In the genomic region with DNA sequence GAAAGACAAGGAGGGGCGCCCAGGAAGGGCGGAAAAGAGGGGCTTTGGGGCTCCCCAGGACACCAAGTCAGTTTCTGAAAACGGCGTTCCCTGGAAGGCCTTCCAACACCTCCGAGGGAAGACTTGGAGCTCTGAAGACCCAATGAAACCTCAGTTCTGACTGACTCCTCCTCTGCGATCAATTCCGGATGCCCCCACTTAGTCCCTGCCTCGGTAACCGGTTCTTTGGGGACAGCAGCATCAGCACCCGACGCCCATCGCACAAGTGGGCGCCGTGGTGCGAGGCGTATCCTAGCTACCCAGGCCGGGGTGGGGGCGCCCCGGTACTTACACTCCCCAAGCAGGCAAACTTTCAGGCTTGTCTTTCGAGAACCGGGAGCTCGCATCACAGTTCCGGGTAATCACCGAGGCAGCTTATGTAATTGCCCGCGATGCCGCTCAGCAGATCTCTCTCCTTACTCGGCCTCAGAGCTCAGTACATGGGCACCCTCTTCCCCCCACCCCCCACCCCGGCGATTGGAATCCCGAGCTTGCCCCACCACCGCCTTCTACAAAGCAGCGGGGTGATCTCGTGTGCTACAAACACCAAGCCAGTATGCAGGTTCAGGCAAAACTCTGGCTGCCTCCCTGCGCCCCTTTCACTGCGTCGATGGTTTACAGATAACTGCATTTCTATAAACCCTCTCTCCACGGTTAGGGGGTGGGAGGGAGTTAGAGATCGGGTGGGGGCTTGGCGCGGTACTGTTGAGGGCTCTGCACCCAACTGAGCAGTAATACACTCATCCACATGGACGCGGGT, we compare ENCODE assay signal across 9 cellular contexts. TPM values are rescaled to one million over a fixed set of nuclear protein-coding genes. Genes with fewer than 3 reads are reported as not detected.
A peak's percentile ranks its signal among the peaks of the same experiment; 100 is the strongest.
DNase-seq lines count a peak whose midpoint lies in the region; ATAC-seq and TF ChIP-seq lines count a peak whose summit lies in the region.
"Had no signal": no experiment of that assay in that cellular context is flagged by ENCODE, and none has a peak within 500 bp of the region (broad histone marks: within the 10 kb centered on the region; RNA-seq: fewer than 3 reads in every experiment).

No MANE protein-coding gene starts in this region.

- intact Hi-C loops in heart right ventricle (cut with DNase I) (no loop called here), gastrocnemius medialis (cut with DNase I; ENCODE audit: low total_unique reads) (loop anchor here (10.0 kb wide), 1 partner anchor 194 kb away; no protein-coding TSS in a partner anchor)

- no peak overlapping the region for H3K9ac ChIP-seq in GM23248

- H3K27me3 ChIP-seq in GM23248 (replicated peaks; ENCODE audit: insufficient read depth): peaks cover 69% of the 10 kb centered on the region
- peaks cover 16 to 99% (median 96%) of the 10 kb centered on the region in 7 donors for H3K27me3 ChIP-seq in heart right ventricle
- peaks cover 76 to 86% (median 76%) of the 10 kb centered on the region in 3 donors for H3K27me3 ChIP-seq in gastrocnemius medialis

- H3F3A ChIP-seq in GM23248 (ENCODE audit: insufficient read depth): no peaks in the 10 kb centered on the region

- no peaks in the 10 kb centered on the region; the same call in 1 of the 2 replicates for H3K4me1 ChIP-seq in GM23248 (ENCODE audit: insufficient read depth)
- H3K4me1 ChIP-seq in heart right ventricle: peaks cover 3 to 50% (median 40%) of the 10 kb centered on the region in 9 donors
- peaks cover 19 to 30% of the 10 kb centered on the region in 2 donors for H3K4me1 ChIP-seq in gastrocnemius medialis

- peak; percentile 50 for DNase-seq in GM23248
- DNase-seq in SK-N-DZ (ENCODE audit: low spot score): peak; percentile 50
- peak; percentile 9 for DNase-seq in heart right ventricle
- no peak for DNase-seq in gastrocnemius medialis
- DNase-seq in NK-92 (lab: John Stamatoyannopoulos, UW; ENCODE audit: unreplicated experiment): no peak
- no peak for DNase-seq in activated gamma-delta T cell treated with Interleukin-2 at 50 U/mL for 16 hours

- H3K27ac ChIP-seq in GM23248: no peak overlapping the region
- peak overlapping the region in 4 of 10 donors; percentile 13 to 69 (median 62) for H3K27ac ChIP-seq in heart right ventricle
- H3K27ac ChIP-seq in gastrocnemius medialis: peak overlapping the region; percentile 51 to 58 (median 54)

- H3K9me3 ChIP-seq in GM23248 (ENCODE audit: low read depth) (no peaks in the 10 kb centered on the region), heart right ventricle (peaks cover 0 to 7% (median 0%) of the 10 kb centered on the region in 11 donors), gastrocnemius medialis (no peaks in the 10 kb centered on the region)

- H4K20me1 ChIP-seq in GM23248 (ENCODE audit: insufficient read depth): no peaks in the 10 kb centered on the region

- in situ Hi-C loops in GM23248 (cut with MboI): no loop called here
- in situ Hi-C loops in gastrocnemius medialis (cut with MboI; ENCODE audit: low sequenced_read_pairs in 4 of 4): no loop called here

- H3K4me3 ChIP-seq in GM23248 (peak overlapping the region; percentile 69), heart right ventricle (peak overlapping the region; percentile 18 to 64 (median 56)), gastrocnemius medialis (peak overlapping the region; percentile 51 to 65 (median 58))

- ATAC-seq in heart right ventricle: peak in 4 of 8 donors; percentile 17 to 34 (median 29)
- peak in 1 of 2 donors; percentile 26 for ATAC-seq in gastrocnemius medialis
- no peak for ATAC-seq in HG03469 (IDR thresholded peaks at IDR 0.05; ENCODE audit: unreplicated experiment)
- ATAC-seq in HG02970 (IDR thresholded peaks at IDR 0.05; ENCODE audit: low FRiP score, unreplicated experiment): no peak

- WGBS in GM23248 (ENCODE audit: low coverage in 1 of 2, low lambda C conversion rate in 2 of 2, missing lambda C conversion rate in 2 of 2), 2 experiments: 2 to 3% methylated on average over 36 to 42 of the region's 43 CpGs
- WGBS in heart right ventricle, 2 donors: 1 to 2% methylated on average over 42 to 43 of the region's 43 CpGs

- H3K36me3 ChIP-seq in GM23248 (ENCODE audit: low read depth) (no peaks in the 10 kb centered on the region), heart right ventricle (no peaks in the 10 kb centered on the region), gastrocnemius medialis (no peaks in the 10 kb centered on the region)

- H3K4me2 ChIP-seq in GM23248 (ENCODE audit: unreplicated experiment): peak overlapping the region; percentile 86

- no peak for TF ChIP-seq CTCF in heart right ventricle (IDR thresholded peaks at IDR 0.05)
- TF ChIP-seq CTCF in gastrocnemius medialis (IDR thresholded peaks at IDR 0.05 in 4 of 5, conservative IDR thresholded peaks at IDR 0.05 in 1 of 5): no peak

- H3K79me2 ChIP-seq in GM23248 (ENCODE audit: insufficient read depth): no peaks in the 10 kb centered on the region

- no peaks in the 10 kb centered on the region for H3K9me2 ChIP-seq in GM23248 (ENCODE audit: insufficient read depth)

- TF ChIP-seq POLR2A in gastrocnemius medialis (IDR thresholded peaks at IDR 0.05): no peak

- H2AFZ ChIP-seq in GM23248: peak overlapping the region; percentile 74

RNA-seq across cellular contexts. Expression of a gene that starts 2.0 kb away (rescaled TPM):
- 0.11 and 0.25 TPM in 2 replicates for total RNA-seq in GM23248 (2014; rRNA removed; shearing (Covaris generic))
- 0.48 TPM in 2 replicates for polyA plus RNA-seq in GM23248 (2016; fragmentation: Nextera tagmentation; extraction: Ambion mirVana)
- 7.3 and 15.4 TPM in 2 replicates for polyA plus RNA-seq in SK-N-DZ (2014; cell fraction: cytosol; rRNA removed)
- 16.4 and 17.1 TPM in 2 replicates for polyA plus RNA-seq in SK-N-DZ (2014; cell fraction: nucleus; rRNA removed)
- total RNA-seq in heart right ventricle: 1 to 10 TPM in 5 of 10 donors, under 1 TPM in 5; 0.38 to 3.6 (median 1.0) TPM
- polyA plus RNA-seq in heart right ventricle: 1 to 10 TPM in 1 of 2 donors, under 1 TPM in 1; 0.10 to 1.0 TPM
- under 1 TPM; 0.02 to 0.82 (median 0.23) TPM for total RNA-seq in gastrocnemius medialis
- total RNA-seq: NCI-H460 had no signal

Comparison
In these comparisons a context has a peak if more than half of its experiments do, and no peak if none do; other contexts are left out.
1. DNase-seq: peak in GM23248 (single experiment), SK-N-DZ (single experiment) and heart right ventricle (2 of 2); none in gastrocnemius medialis (0 of 2), NK-92 (single experiment) and activated gamma-delta T cell treated with Interleukin-2 at 50 U/mL for 16 hours (single experiment).
2. Peak in every context shown above with its lines, with median percentiles within 50 percentile points of each other: H3K4me3 ChIP-seq.